In the genomic region with DNA sequence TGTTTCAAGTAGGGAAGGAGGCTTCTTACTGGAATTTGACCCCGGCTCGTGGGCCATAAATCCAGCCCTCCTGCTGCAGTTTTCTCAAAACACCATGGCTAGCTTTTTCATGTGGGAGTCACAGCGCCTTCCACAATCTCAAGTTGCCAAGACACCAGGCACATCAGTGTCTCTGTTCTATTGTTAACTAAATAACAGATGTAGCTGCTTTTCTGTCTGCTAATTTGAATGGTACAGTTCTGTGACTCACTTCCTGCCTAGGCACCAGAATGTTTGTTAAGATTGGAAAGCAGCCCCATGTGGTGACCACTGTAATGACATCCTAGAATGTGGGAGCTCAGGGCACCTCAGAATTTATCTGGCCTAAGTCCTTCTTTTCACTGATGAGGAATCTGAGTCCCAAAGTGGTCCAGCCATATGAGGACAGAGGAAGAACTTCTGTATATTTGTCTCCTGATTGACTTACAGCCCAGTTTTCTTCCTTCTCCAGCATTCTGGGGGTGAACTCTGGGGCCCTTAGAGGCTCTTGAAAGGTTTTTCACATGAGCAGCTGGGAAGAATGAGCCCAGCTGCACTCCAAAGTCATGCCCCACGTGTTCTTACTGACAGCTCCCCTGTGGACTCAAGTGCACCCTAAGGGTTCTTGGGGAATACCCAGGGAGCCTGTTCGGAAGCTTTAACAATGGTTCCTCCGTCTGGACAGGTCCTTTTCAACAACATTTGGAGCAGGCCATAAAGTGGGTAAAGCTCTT, we compare ENCODE assay signal across 8 cellular contexts. TPM values are rescaled to one million over a fixed set of nuclear protein-coding genes. Genes with fewer than 3 reads are reported as not detected.
DNase-seq lines count a peak whose midpoint lies in the region; ATAC-seq and TF ChIP-seq lines count a peak whose summit lies in the region.

No MANE protein-coding gene starts in this region.

- no peaks in the 10 kb centered on the region for H3K4me1 Mint-ChIP-seq in CD4-positive, alpha-beta T cell (ENCODE audit: low read depth)
- peaks cover 59% of the 10 kb centered on the region for H3K4me1 Mint-ChIP-seq in nephron

- CTCF ChIA-PET in CD4-positive, alpha-beta T cell (lab: Charles Lee) = interaction anchor here (0.9 to 1.8 kb wide), 6 partner anchors 26 to 107 kb away, joined by 3 to 7 read pairs (median 4); partner anchors contain the start of gene TTF2

- peaks cover 83% of the 10 kb centered on the region for H3K36me3 Mint-ChIP-seq in CD4-positive, alpha-beta T cell (ENCODE audit: low read depth)
- H3K36me3 Mint-ChIP-seq in nephron (ENCODE audit: low read depth) = peaks cover 35% of the 10 kb centered on the region

- H3K27me3 ChIP-seq in CD4-positive, alpha-beta T cell (ENCODE audit: control insufficient read depth, insufficient read depth, low read length) = no peaks in the 10 kb centered on the region

- TF ChIP-seq CTCF in CD4-positive, alpha-beta T cell (IDR thresholded peaks at IDR 0.05) = peak; percentile 31
- no peak for TF ChIP-seq CTCF in nephron (IDR thresholded peaks at IDR 0.05; ENCODE audit: unreplicated experiment in 3 of 3)

- H3K9me3 ChIP-seq in CD4-positive, alpha-beta T cell (ENCODE audit: control insufficient read depth, low read length) = no peaks in the 10 kb centered on the region

- H3K27ac ChIP-seq in CD4-positive, alpha-beta T cell (ENCODE audit: low read depth, low read length) = no peak overlapping the region

- H3K9me3 Mint-ChIP-seq in CD4-positive, alpha-beta T cell = no peaks in the 10 kb centered on the region
- no peaks in the 10 kb centered on the region for H3K9me3 Mint-ChIP-seq in nephron

- no peaks in the 10 kb centered on the region for H3K27me3 Mint-ChIP-seq in CD4-positive, alpha-beta T cell
- no peaks in the 10 kb centered on the region for H3K27me3 Mint-ChIP-seq in nephron (ENCODE audit: low read depth)

- peak in 7 of 10 experiments; percentile 1 to 19 (median 8) for DNase-seq in CD4-positive, alpha-beta T cell
- DNase-seq in GM19238 (ENCODE audit: insufficient read length, low spot score) (peak; percentile 23), SW480 (ENCODE audit: low spot score) (peak; percentile 27), dermis microvascular lymphatic vessel endothelial cell (ENCODE audit: low read depth in 2 of 2) (peak; percentile 36 to 91), NCI-H1930 (lab: John Stamatoyannopoulos, UW) (no peak)

- H3K4me3 Mint-ChIP-seq in CD4-positive, alpha-beta T cell = no peak overlapping the region
- H3K4me3 Mint-ChIP-seq in nephron = peak overlapping the region in 2 of 3 experiments; percentile 34 to 47

- POLR2A ChIA-PET in CD4-positive, alpha-beta T cell (lab: Charles Lee) = interaction anchor here (1.0 kb wide), 1 partner anchor 324 kb away, joined by 3 read pairs; no protein-coding TSS in a partner anchor

- ATAC-seq in CD4-positive, alpha-beta T cell (ENCODE audit: poor library complexity) = peak; percentile 98
- ATAC-seq in HG03342 (IDR thresholded peaks at IDR 0.05; ENCODE audit: unreplicated experiment) (peak; percentile 89), GM19455 (IDR thresholded peaks at IDR 0.05; ENCODE audit: unreplicated experiment) (no peak)

- peak overlapping the region; percentile 10 for H3K27ac Mint-ChIP-seq in CD4-positive, alpha-beta T cell
- peak overlapping the region; percentile 94 to 96 (median 96) for H3K27ac Mint-ChIP-seq in nephron

- intact Hi-C loops in CD4-positive, alpha-beta T cell (cut with DNase I, micrococcal nuclease) = no loop called here

RNA-seq across cellular contexts. Expression of gene TRIM45, which starts 27.5 kb away (rescaled TPM):
- total RNA-seq in CD4-positive, alpha-beta T cell = under 1 TPM; 0.25 to 0.88 TPM
- total RNA-seq in dermis microvascular lymphatic vessel endothelial cell = 0.90 and 2.1 TPM in 2 replicates

RNA-seq across cellular contexts. Expression of gene TTF2, which starts 33.9 kb away (rescaled TPM):
- total RNA-seq in CD4-positive, alpha-beta T cell = 10 to 100 TPM; 35.4 to 36.6 TPM
- total RNA-seq in dermis microvascular lymphatic vessel endothelial cell = 9.0 and 12.3 TPM in 2 replicates

Comparison
In these comparisons a context has a peak if more than half of its experiments do, and no peak if none do; other contexts are left out.
1. DNase-seq: peak in CD4-positive, alpha-beta T cell (7 of 10), GM19238 (single experiment), SW480 (single experiment) and dermis microvascular lymphatic vessel endothelial cell (2 of 2); none in NCI-H1930 (0 of 2).